ENCODE assay signal across 25 cellular contexts in the genomic region with DNA sequence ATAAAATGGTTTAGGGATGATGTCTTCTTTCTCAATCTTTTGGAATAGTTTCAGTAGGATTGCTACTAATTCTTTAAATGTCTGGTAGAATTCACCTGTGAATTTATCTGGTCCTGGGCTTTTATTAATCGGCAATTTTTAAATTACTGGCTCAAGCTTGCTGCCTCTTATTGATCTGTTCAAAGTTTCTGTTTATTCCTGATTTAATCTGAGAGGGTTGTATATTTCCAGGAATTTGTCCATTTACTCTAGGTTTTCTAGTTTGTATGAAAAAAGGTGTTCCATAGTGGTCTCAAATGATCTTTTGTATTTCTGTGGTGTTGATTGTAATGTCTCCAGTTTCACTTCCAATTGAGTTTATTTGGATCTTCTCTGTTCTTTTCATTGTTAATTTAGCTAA.
DNase-seq lines count a peak whose midpoint lies in the region; ATAC-seq, FAIRE-seq and TF ChIP-seq lines count a peak whose summit lies in the region.
"Had no signal": no experiment of that assay in that cellular context is flagged by ENCODE, and none has a peak within 500 bp of the region (broad histone marks: within the 10 kb centered on the region; RNA-seq: fewer than 3 reads in every experiment).

No MANE protein-coding gene starts in this region.

- peaks cover 27% of the 10 kb centered on the region for H3K9me3 Mint-ChIP-seq in osteocyte (ENCODE audit: unreplicated experiment)
- peaks cover 17% of the 10 kb centered on the region for H3K9me3 Mint-ChIP-seq in GM23338

- H3K4me3 Mint-ChIP-seq in osteocyte (ENCODE audit: unreplicated experiment) (no peak overlapping the region), GM23338 (no peak overlapping the region)
- H3K4me3 Mint-ChIP-seq: CD14-positive monocyte; CD4-positive, alpha-beta memory T cell; CD4-positive, CD25-positive, alpha-beta regulatory T cell; CD8-positive, alpha-beta memory T cell had no signal

- H3K27me3 ChIP-seq in liver (ENCODE audit: control insufficient read depth in 4 of 4, insufficient read depth in 4 of 4, low read length in 3 of 4), result no peaks in the 10 kb centered on the region
- no peaks in the 10 kb centered on the region for H3K27me3 ChIP-seq in HepG2 (ENCODE audit: control insufficient read depth in 1 of 2, insufficient read depth in 2 of 2, low read length in 2 of 2)
- no peaks in the 10 kb centered on the region for H3K27me3 ChIP-seq in right lobe of liver
- H3K27me3 ChIP-seq in GM23338 (ENCODE audit: insufficient read depth), result no peaks in the 10 kb centered on the region
- H3K27me3 ChIP-seq: BE2C, BLaER1 had no signal

- H4K20me1 ChIP-seq in HepG2 (ENCODE audit: insufficient read depth, low read length) (no peaks in the 10 kb centered on the region), GM23338 (replicated peaks; ENCODE audit: insufficient read depth) (no peaks in the 10 kb centered on the region)
- H4K20me1 ChIP-seq: BLaER1 had no signal

- H3K36me3 ChIP-seq in liver (ENCODE audit: control insufficient read depth in 4 of 4, insufficient read depth in 3 of 4, low read depth in 1 of 4, low read length in 3 of 4) (no peaks in the 10 kb centered on the region), HepG2 (replicated peaks in 1 of 2; ENCODE audit: control insufficient read depth in 1 of 2, insufficient read depth in 2 of 2, low read length in 2 of 2) (no peaks in the 10 kb centered on the region), right lobe of liver (no peaks in the 10 kb centered on the region), GM23338 (ENCODE audit: insufficient read depth) (peaks cover 7% of the 10 kb centered on the region; the same call in 1 of the 2 replicates)
- H3K36me3 ChIP-seq: BLaER1 had no signal

- H3K79me2 ChIP-seq in HepG2 (ENCODE audit: insufficient read depth, low read length) (no peaks in the 10 kb centered on the region), GM23338 (replicated peaks; ENCODE audit: insufficient read depth) (no peaks in the 10 kb centered on the region)

- H3K27ac Mint-ChIP-seq in osteocyte (ENCODE audit: unreplicated experiment), result peak overlapping the region; percentile 31
- no peak overlapping the region for H3K27ac Mint-ChIP-seq in GM23338
- H3K27ac Mint-ChIP-seq: CD14-positive monocyte; CD4-positive, alpha-beta memory T cell; CD4-positive, CD25-positive, alpha-beta regulatory T cell; CD8-positive, alpha-beta memory T cell had no signal

- TF ChIP-seq CTCF in liver (IDR thresholded peaks at IDR 0.05; ENCODE audit: low read depth, low read length, missing input control) (no peak), HepG2 (CRISPR knock-in tag; IDR thresholded peaks at IDR 0.05) (no peak), right lobe of liver (IDR thresholded peaks at IDR 0.05) (no peak), osteocyte (IDR thresholded peaks at IDR 0.05) (no peak), GM23338 (conservative IDR thresholded peaks at IDR 0.05; ENCODE audit: low read depth in 2 of 2) (no peak)

- no TSS peak for BruUV-seq in HepG2 (replicated peaks; lab: Mats Ljungman, UMichigan)

- DNase-seq in HepG2 (ENCODE audit: low spot score) (no peak), right lobe of liver (no peak), osteocyte (ENCODE audit: extremely low spot score, unreplicated experiment) (no peak), glomerular visceral epithelial cell (ENCODE audit: extremely low spot score) (no peak), GM23338 (ENCODE audit: low spot score) (no peak)
- DNase-seq in stimulated activated naive CD4-positive, alpha-beta T cell treated with Interleukin-2 at 50 U/mL for 16 hours (lab: John Stamatoyannopoulos, UW), result no peak
- DNase-seq: ACHN; BE2C; C1 segment of cervical spinal cord; CD4-positive, alpha-beta memory T cell; CD4-positive, CD25-positive, alpha-beta regulatory T cell; CD8-positive, alpha-beta memory T cell; COR-L47; DMS79 treated with DMSO at 0.1 percent for 48 hours; GDM1 had no signal

- H3F3A ChIP-seq in GM23338 (replicated peaks; ENCODE audit: low read depth), result no peaks in the 10 kb centered on the region

- peaks cover 6% of the 10 kb centered on the region for H3K36me3 Mint-ChIP-seq in osteocyte (ENCODE audit: unreplicated experiment)
- peaks cover 2% of the 10 kb centered on the region; the same call in 2 of the 3 replicates for H3K36me3 Mint-ChIP-seq in GM23338 (ENCODE audit: low read depth)
- H3K36me3 Mint-ChIP-seq: CD14-positive monocyte; CD4-positive, CD25-positive, alpha-beta regulatory T cell had no signal

- H3K4me3 ChIP-seq in liver (ENCODE audit: low read depth in 1 of 3, low read length in 3 of 3) (no peak overlapping the region), HepG2 (replicated peaks in 1 of 3; ENCODE audit: insufficient read depth in 1 of 3, low read depth in 2 of 3, low read length in 3 of 3) (no peak overlapping the region), right lobe of liver (no peak overlapping the region), GM23338 (no peak overlapping the region)
- H3K4me3 ChIP-seq: A549, BLaER1, GM12878 had no signal

- WGBS in liver, result 41% methylated on average over 1 of the region's 1 CpG
- WGBS in HepG2 (ENCODE audit: low lambda C conversion rate), result 54% methylated on average over 1 of the region's 1 CpG
- 20% methylated on average over 1 of the region's 1 CpG for WGBS in right lobe of liver (ENCODE audit: insufficient coverage, low coverage, low lambda C conversion rate, missing lambda C conversion rate)

- H2AFZ ChIP-seq in HepG2 (ENCODE audit: low read length) (no peak overlapping the region), GM23338 (no peak overlapping the region)

- H3K4me2 ChIP-seq in HepG2 (ENCODE audit: low read depth, low read length) (no peak overlapping the region), GM23338 (no peak overlapping the region)
- H3K4me2 ChIP-seq: A549, BLaER1 had no signal

- intact Hi-C loops in HepG2 (cut with micrococcal nuclease; ENCODE audit: unreplicated experiment) (no loop called here), right lobe of liver (cut with DNase I) (no loop called here)

- peak in 1 of 2 donors; percentile 38 for TF ChIP-seq RAD21 in liver (IDR thresholded peaks at IDR 0.05)
- TF ChIP-seq RAD21 in HepG2 (CRISPR knock-in tag; IDR thresholded peaks at IDR 0.05), result no peak

- TF ChIP-seq POLR2A in HepG2 (IDR thresholded peaks at IDR 0.05; ENCODE audit: insufficient read depth in 1 of 2, low read depth in 2 of 2, low read length in 2 of 2), result no peak
- no peak for TF ChIP-seq POLR2A in right lobe of liver (IDR thresholded peaks at IDR 0.05)

- CTCF ChIA-PET in HepG2 (lab: Yijun Ruan, JAX; ENCODE audit: low intra/inter-chr PET ratio, low total read pairs), result no interaction called here

- ATAC-seq in HepG2 (no peak), right lobe of liver (peak; percentile 46 to 63 (median 54)), GM23338 (no peak)
- ATAC-seq: A549, GM12878 had no signal

- H3K4me1 ChIP-seq in liver (ENCODE audit: control insufficient read depth in 4 of 4, insufficient read depth in 4 of 4, low read length in 3 of 4) (peaks cover 2 to 35% (median 20%) of the 10 kb centered on the region in 4 donors), HepG2 (ENCODE audit: insufficient read depth, low read length) (no peaks in the 10 kb centered on the region), right lobe of liver (peaks cover 0 to 25% (median 9%) of the 10 kb centered on the region in 4 donors), GM23338 (ENCODE audit: insufficient read depth) (no peaks in the 10 kb centered on the region)
- H3K4me1 ChIP-seq: A549, BLaER1 had no signal

- H3K27me3 Mint-ChIP-seq in osteocyte (ENCODE audit: unreplicated experiment), result no peaks in the 10 kb centered on the region
- no peaks in the 10 kb centered on the region for H3K27me3 Mint-ChIP-seq in GM23338 (ENCODE audit: insufficient read depth, low read depth, poor library complexity)
- H3K27me3 Mint-ChIP-seq: CD4-positive, CD25-positive, alpha-beta regulatory T cell; CD8-positive, alpha-beta memory T cell had no signal

- H3K27ac ChIP-seq in liver (ENCODE audit: low read depth in 1 of 2, low read length in 2 of 2) (peak overlapping the region; percentile 86 to 90), HepG2 (ENCODE audit: extremely low read length, insufficient read depth, low read length) (no peak overlapping the region), right lobe of liver (peak overlapping the region; percentile 76 to 86 (median 82)), GM23338 (ENCODE audit: low read depth) (no peak overlapping the region)
- H3K27ac ChIP-seq: 22Rv1, A549, BLaER1 had no signal

- FAIRE-seq in HepG2 (lab: Jason Lieb, UNC) (no peak), G401.6 (lab: Jason Lieb, UNC) (peak; percentile 33)
- FAIRE-seq: A549, D721Med, GM12878, GM12892, GM18507 had no signal

- H3K4me1 Mint-ChIP-seq in osteocyte (ENCODE audit: unreplicated experiment), result peaks cover 26% of the 10 kb centered on the region
- H3K4me1 Mint-ChIP-seq in GM23338, result no peaks in the 10 kb centered on the region
- H3K4me1 Mint-ChIP-seq: CD14-positive monocyte; CD4-positive, alpha-beta memory T cell; CD4-positive, CD25-positive, alpha-beta regulatory T cell; CD8-positive, alpha-beta memory T cell had no signal

- in situ Hi-C loops in HepG2 (cut with HindIII; ENCODE audit: extremely low pct_ligation_motif_present, low pct_unique_long_range_greater_than_20kb), result no loop called here

- no peak for TF ChIP-seq EP300 in HepG2 (IDR thresholded peaks at IDR 0.05; ENCODE audit: low read depth in 2 of 2, low read length in 2 of 2)
- TF ChIP-seq EP300 in HepG2 (CRISPR knock-in tag; IDR thresholded peaks at IDR 0.05; ENCODE audit: borderline replicate concordance), result no peak

- POLR2A ChIA-PET in HepG2 (lab: Yijun Ruan, JAX), result no interaction called here

- peaks cover 0 to 4% (median 0%) of the 10 kb centered on the region in 4 donors for H3K9me3 ChIP-seq in liver (ENCODE audit: control insufficient read depth in 4 of 4, low read length in 3 of 4)
- peaks cover 90% of the 10 kb centered on the region for H3K9me3 ChIP-seq in HepG2 (ENCODE audit: low read length)
- no peaks in the 10 kb centered on the region for H3K9me3 ChIP-seq in right lobe of liver
- H3K9me3 ChIP-seq: A549, BE2C had no signal

- no peak overlapping the region for H3K9ac ChIP-seq in liver (ENCODE audit: low read depth in 1 of 2, low read length in 2 of 2)
- no peak overlapping the region for H3K9ac ChIP-seq in HepG2 (ENCODE audit: insufficient read depth, low read depth, low read length)
- H3K9ac ChIP-seq: BLaER1 had no signal

- H3K9me2 ChIP-seq in GM23338 (ENCODE audit: insufficient read depth), result no peaks in the 10 kb centered on the region

TF ChIP-seq in GM23338, 12 proteins besides CTCF, POLR2A, EP300 and RAD21 (continues in another document):
- TF ChIP-seq, protein P1, sequence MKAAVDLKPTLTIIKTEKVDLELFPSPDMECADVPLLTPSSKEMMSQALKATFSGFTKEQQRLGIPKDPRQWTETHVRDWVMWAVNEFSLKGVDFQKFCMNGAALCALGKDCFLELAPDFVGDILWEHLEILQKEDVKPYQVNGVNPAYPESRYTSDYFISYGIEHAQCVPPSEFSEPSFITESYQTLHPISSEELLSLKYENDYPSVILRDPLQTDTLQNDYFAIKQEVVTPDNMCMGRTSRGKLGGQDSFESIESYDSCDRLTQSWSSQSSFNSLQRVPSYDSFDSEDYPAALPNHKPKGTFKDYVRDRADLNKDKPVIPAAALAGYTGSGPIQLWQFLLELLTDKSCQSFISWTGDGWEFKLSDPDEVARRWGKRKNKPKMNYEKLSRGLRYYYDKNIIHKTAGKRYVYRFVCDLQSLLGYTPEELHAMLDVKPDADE (IDR thresholded peaks at IDR 0.05), result no peak
- no peak for TF ChIP-seq POLR2AphosphoS5 (IDR thresholded peaks at IDR 0.05; ENCODE audit: low read depth)
- no peak for TF ChIP-seq JUNB (IDR thresholded peaks at IDR 0.05; ENCODE audit: unreplicated experiment)

Comparison
In these comparisons a context has a peak if more than half of its experiments do, and no peak if none do; other contexts are left out.
1. H3K27ac ChIP-seq: peak in liver (2 of 2) and right lobe of liver (3 of 3); none in HepG2 (single experiment) and GM23338 (single experiment).
2. ATAC-seq: peak in right lobe of liver (4 of 4); none in HepG2 (single experiment) and GM23338 (single experiment).